ENCODE assay signal across 18 cellular contexts in genomic region chr3:144989756-144990155, GRCh38.
DNase-seq lines count a peak whose midpoint lies in the region; TF ChIP-seq lines count a peak whose summit lies in the region.
"Had no signal": no experiment of that assay in that cellular context is flagged by ENCODE, and none has a peak within 500 bp of the region (broad histone marks: within the 10 kb centered on the region; RNA-seq: fewer than 3 reads in every experiment).

No MANE protein-coding gene starts in this region.

- TF ChIP-seq CTCF in smooth muscle cell (IDR thresholded peaks at IDR 0.05; ENCODE audit: borderline replicate concordance, insufficient read depth, poor library complexity, severe bottlenecking), result no peak

- H3K4me1 ChIP-seq in smooth muscle cell (ENCODE audit: low read depth), result no peaks in the 10 kb centered on the region

- no peaks in the 10 kb centered on the region for H3F3A ChIP-seq in smooth muscle cell (ENCODE audit: low read depth)

- 30% methylated on average over 2 of the region's 2 CpGs for WGBS in smooth muscle cell (ENCODE audit: low lambda C conversion rate)

- no peaks in the 10 kb centered on the region for H3K36me3 ChIP-seq in smooth muscle cell (ENCODE audit: low read depth)

- no peak overlapping the region for H3K4me3 ChIP-seq in smooth muscle cell

- no peak overlapping the region for H3K4me2 ChIP-seq in smooth muscle cell

- H3K9ac ChIP-seq in smooth muscle cell (ENCODE audit: low read depth), result no peak overlapping the region

- DNase-seq in MV-4-11 (lab: John Stamatoyannopoulos, UW) (peak; percentile 96), SIG-M5 (lab: John Stamatoyannopoulos, UW) (peak; percentile 43), fibroblast of peridontal ligament (ENCODE audit: extremely low read depth) (peak; percentile 1), smooth muscle cell (lab: John Stamatoyannopoulos, UW; ENCODE audit: unreplicated experiment) (no peak), NCI-H1048 (lab: John Stamatoyannopoulos, UW) (no peak), NCI-H526 treated with DMSO at 0.1 percent for 48 hours (lab: John Stamatoyannopoulos, UW) (no peak), NCI-H2227 (lab: John Stamatoyannopoulos, UW; ENCODE audit: unreplicated experiment) (no peak)
- DNase-seq: activated CD4-positive, alpha-beta T cell treated with anti-CD3 and anti-CD28 coated beads for 36 hours; activated CD8-positive, alpha-beta memory T cell treated with anti-CD3 and anti-CD28 coated beads for 24 hours; activated naive CD4-positive, alpha-beta T cell treated with anti-CD3 and anti-CD28 coated beads for 36 hours; activated T-cell treated with anti-CD3 and anti-CD28 coated beads, Interleukin-2, amount 50 U/mL, for 48 hours; CD8-positive, alpha-beta memory T cell; DMS153; NCI-H526; SHP77 treated with DMSO at 0.1 percent for 48 hours; stimulated activated CD4-positive, alpha-beta T cell treated with anti-CD3 and anti-CD28 coated beads, Interleukin-4, amount 100 ng/mL, for 1 hour; stimulated activated naive CD8-positive, alpha-beta T cell treated with anti-CD3 and anti-CD28 coated beads, Interleukin-15, Interleukin-2, amounts not matched to agents 100 U/mL and 50 U/mL, for 24 hours had no signal

- no peaks in the 10 kb centered on the region for H3K27me3 ChIP-seq in smooth muscle cell (ENCODE audit: low read depth)

- no peak overlapping the region for H3K27ac ChIP-seq in smooth muscle cell (ENCODE audit: low read depth)
- H3K27ac ChIP-seq: HL-60 had no signal

- peak overlapping the region; percentile 66 for H2AFZ ChIP-seq in smooth muscle cell (ENCODE audit: low read depth)

- no peaks in the 10 kb centered on the region for H3K79me2 ChIP-seq in smooth muscle cell (ENCODE audit: low read depth)

- no peaks in the 10 kb centered on the region for H4K20me1 ChIP-seq in smooth muscle cell (ENCODE audit: low read depth)

- no peaks in the 10 kb centered on the region for H3K9me3 ChIP-seq in smooth muscle cell (replicated peaks; ENCODE audit: low read depth)

Comparison
In these comparisons a context has a peak if more than half of its experiments do, and no peak if none do; other contexts are left out.
1. DNase-seq: peak in MV-4-11 (single experiment), SIG-M5 (single experiment) and fibroblast of peridontal ligament (single experiment); none in smooth muscle cell (single experiment), NCI-H1048 (single experiment), NCI-H526 treated with DMSO at 0.1 percent for 48 hours (single experiment) and NCI-H2227 (single experiment).